ENCODE assay signal across 9 cellular contexts in the genomic region with DNA sequence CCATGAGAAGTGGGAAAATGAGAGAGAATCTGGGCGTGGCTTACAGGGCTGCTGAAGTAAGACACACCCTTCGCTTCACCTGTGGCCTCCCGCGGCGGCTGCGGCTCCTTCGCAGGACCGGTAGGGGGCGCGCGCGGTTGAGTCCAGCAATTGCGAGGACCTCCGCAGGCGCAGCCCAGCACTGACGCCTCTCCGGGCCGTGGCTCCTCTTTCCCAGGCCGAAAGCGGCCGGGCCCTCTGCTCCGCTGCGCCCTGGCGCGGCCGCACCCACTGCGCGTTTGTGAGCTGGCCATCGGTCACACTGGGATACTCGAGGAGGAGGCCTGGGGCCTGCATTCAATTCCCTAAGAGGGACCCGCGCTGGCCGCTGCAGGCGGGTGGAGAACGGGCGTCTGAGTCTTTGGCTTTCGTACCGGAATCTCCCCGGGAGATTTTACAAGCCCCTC. TPM values are rescaled to one million over a fixed set of nuclear protein-coding genes. Genes with fewer than 3 reads are reported as not detected.
A peak's percentile ranks its signal among the peaks of the same experiment; 100 is the strongest.
DNase-seq lines count a peak whose midpoint lies in the region; FAIRE-seq and TF ChIP-seq lines count a peak whose summit lies in the region.
"Had no signal": no experiment of that assay in that cellular context is flagged by ENCODE, and none has a peak within 500 bp of the region (broad histone marks: within the 10 kb centered on the region; RNA-seq: fewer than 3 reads in every experiment).

A gene (minus strand): TSS at position 215 of the 446 bp plus-strand sequence. CDS start 13,940 bp downstream, outside the sequence.

- H3K27me3 ChIP-seq in neuron (ENCODE audit: insufficient read depth, low read length) (no peaks in the 10 kb centered on the region), stomach smooth muscle (ENCODE audit: control insufficient read depth in 1 of 2, insufficient read depth in 2 of 2, low read length in 2 of 2) (no peaks in the 10 kb centered on the region)

- peak within 1 kb of the TSS; percentile 77 to 83 for H3K9ac ChIP-seq in stomach smooth muscle (ENCODE audit: low read length in 2 of 2)

- H3K9me3 ChIP-seq in neuron (ENCODE audit: low read length): no peaks in the 10 kb centered on the region
- no peaks in the 10 kb centered on the region for H3K9me3 ChIP-seq in stomach smooth muscle (ENCODE audit: control insufficient read depth in 2 of 2, low read length in 2 of 2)

- H3K4me3 ChIP-seq in neuron (ENCODE audit: low read length) (peak within 1 kb of the TSS; percentile 18), stomach smooth muscle (ENCODE audit: low read length in 2 of 2) (peak within 1 kb of the TSS; percentile 64 to 77)

- FAIRE-seq in frontal cortex (lab: Jason Lieb, UNC): no peak
- FAIRE-seq: islet of Langerhans had no signal

- CTCF ChIA-PET in RWPE1 (lab: Yijun Ruan, JAX): interaction anchor here (0.6 to 1.1 kb wide), 6 partner anchors 15 to 283 kb away, joined by 3 to 7 read pairs (median 3); no protein-coding TSS in a partner anchor

- H3K27ac ChIP-seq in RWPE1 (no peak within 1 kb of the TSS), stomach smooth muscle (ENCODE audit: low read length) (peak within 1 kb of the TSS; percentile 67)

- TF ChIP-seq CTCF in GM20000 (IDR thresholded peaks at IDR 0.05; ENCODE audit: extremely low read depth, missing control alignments) (peak; percentile 87), RWPE1 (conservative IDR thresholded peaks at IDR 0.05; ENCODE audit: low read depth) (peak; percentile 99)

- H2AFZ ChIP-seq in neuron (ENCODE audit: low read depth, low read length): no peak within 1 kb of the TSS

- POLR2A ChIA-PET in RWPE1 (lab: Yijun Ruan, JAX; ENCODE audit: low non-redundant PET): no interaction called here

- H3K4me1 ChIP-seq in neuron (ENCODE audit: insufficient read depth, low read length): no peaks in the 10 kb centered on the region
- no peaks in the 10 kb centered on the region for H3K4me1 ChIP-seq in stomach smooth muscle (ENCODE audit: control insufficient read depth, insufficient read depth, low read length)

- DNase-seq in COLO829 (ENCODE audit: low spot score) (peak; percentile 14), GM20000 (ENCODE audit: low spot score) (peak; percentile 91), HT1080 (ENCODE audit: low read depth) (peak; percentile 80), RWPE1 (ENCODE audit: low spot score) (peak; percentile 81), frontal cortex (ENCODE audit: low spot score in 2 of 2) (peak; percentile 62 to 81)
- DNase-seq in activated naive CD4-positive, alpha-beta T cell (lab: John Stamatoyannopoulos, UW): peak; percentile 79 to 89 (median 84)

- H3K36me3 ChIP-seq in neuron (ENCODE audit: insufficient read depth, low read length) (no peaks in the 10 kb centered on the region), stomach smooth muscle (ENCODE audit: control insufficient read depth in 2 of 2, insufficient read depth in 2 of 2, low read length in 2 of 2) (no peaks in the 10 kb centered on the region)

RNA-seq across cellular contexts. Expression of the gene that starts here (rescaled TPM):
- total RNA-seq in HT1080 (2014; rRNA removed; shearing (Covaris generic)): 0.10 TPM in 1 of 2 replicates, not detected in the other
- not detected in 2 replicates for polyA plus RNA-seq in HT1080 (2015; cell fraction: cytosol; rRNA removed)
- 0.11 TPM in 1 of 2 replicates, not detected in the other for polyA plus RNA-seq in HT1080 (2015; cell fraction: nucleus; rRNA removed)
- 1.2 TPM for total RNA-seq in frontal cortex

Comparison
In these comparisons a context has a peak if more than half of its experiments do, and no peak if none do; other contexts are left out.
1. Peak in DNase-seq in HT1080; RNA of the gene not detected or under 1 TPM.
2. DNase-seq: peak in every context shown above with its lines; median percentile 91 in GM20000; 84 in activated naive CD4-positive, alpha-beta T cell; 81 in RWPE1; 80 in HT1080; 72 in frontal cortex; 14 in COLO829.